14 cellular contexts compared by ENCODE assay signal in genomic region chr11:9789919-9790318, GRCh38.
DNase-seq lines count a peak whose midpoint lies in the region; ATAC-seq and TF ChIP-seq lines count a peak whose summit lies in the region.
"Had no signal": no experiment of that assay in that cellular context is flagged by ENCODE, and none has a peak within 500 bp of the region (broad histone marks: within the 10 kb centered on the region; RNA-seq: fewer than 3 reads in every experiment).

No MANE protein-coding gene starts in this region.

- H3K27ac ChIP-seq in BLaER1 treated with 17β-estradiol and CSF1 and Interleukin-3, amounts not matched to agents 10 nM and 100 nM: no peak overlapping the region
- no peak overlapping the region for H3K27ac ChIP-seq in trophoblast cell (ENCODE audit: low read depth, low read length)
- H3K27ac ChIP-seq in neural progenitor cell: no peak overlapping the region
- H3K27ac ChIP-seq: GM23248, KMS-11 had no signal

- H3K27me3 Mint-ChIP-seq in activated B cell treated with CpG ODN at 0.5 μM for 24 hours: no peaks in the 10 kb centered on the region
- peaks cover 2% of the 10 kb centered on the region for H3K27me3 Mint-ChIP-seq in neural progenitor cell (ENCODE audit: insufficient read depth, low read depth)
- H3K27me3 Mint-ChIP-seq: CD8-positive, alpha-beta memory T cell; IgD-negative memory B cell had no signal

- H3K23ac ChIP-seq in trophoblast cell (ENCODE audit: low read length): no peak overlapping the region

- no peak overlapping the region for H2AK5ac ChIP-seq in trophoblast cell (ENCODE audit: low read length)

- H3K27me3 ChIP-seq in BLaER1 treated with 17β-estradiol and CSF1 and Interleukin-3, amounts not matched to agents 10 nM and 100 nM: peaks cover 0 to 57% (median 0%) of the 10 kb centered on the region in 11 experiments; a peak in 8 of 22 replicates
- H3K27me3 ChIP-seq in trophoblast cell (ENCODE audit: insufficient read depth, low read length): no peaks in the 10 kb centered on the region
- H3K27me3 ChIP-seq in neural progenitor cell: no peaks in the 10 kb centered on the region
- H3K27me3 ChIP-seq: BE2C had no signal

- no peaks in the 10 kb centered on the region for H3K9me3 Mint-ChIP-seq in activated B cell treated with CpG ODN at 0.5 μM for 24 hours
- no peaks in the 10 kb centered on the region for H3K9me3 Mint-ChIP-seq in neural progenitor cell
- H3K9me3 Mint-ChIP-seq: CD8-positive, alpha-beta memory T cell; H9; IgD-negative memory B cell had no signal

- H3K4ac ChIP-seq in trophoblast cell (ENCODE audit: low read depth, low read length): no peak overlapping the region

- no peak overlapping the region for H2BK120ac ChIP-seq in trophoblast cell (ENCODE audit: insufficient read depth, low read length, poor library complexity)

- H3K36me3 ChIP-seq in BLaER1 treated with 17β-estradiol and CSF1 and Interleukin-3, amounts not matched to agents 10 nM and 100 nM: peaks cover 0 to 91% (median 0%) of the 10 kb centered on the region in 11 experiments; a peak in 5 of 22 replicates
- H3K36me3 ChIP-seq in trophoblast cell (ENCODE audit: control insufficient read depth in 1 of 2, insufficient read depth in 2 of 2, low read length in 2 of 2): peaks cover 0 to 7% of the 10 kb centered on the region in 2 experiments
- no peaks in the 10 kb centered on the region for H3K36me3 ChIP-seq in neural progenitor cell
- H3K36me3 ChIP-seq: BE2C had no signal

- WGBS in trophoblast cell (ENCODE audit: extremely low coverage, insufficient coverage, insufficient read length): no CpG with 5 or more reads among the region's 3 CpGs

- H2BK12ac ChIP-seq in trophoblast cell (ENCODE audit: low read length): peak overlapping the region; percentile 15

- peak overlapping the region in 8 of 11 experiments; percentile 17 to 75 (median 66); a peak in 12 of 22 replicates for H3K4me2 ChIP-seq in BLaER1 treated with 17β-estradiol and CSF1 and Interleukin-3, amounts not matched to agents 10 nM and 100 nM
- H3K4me2 ChIP-seq in trophoblast cell (ENCODE audit: low read length) (no peak overlapping the region), neural progenitor cell (no peak overlapping the region)
- H3K4me2 ChIP-seq: KMS-11 had no signal

- H3K4me3 Mint-ChIP-seq in activated B cell treated with CpG ODN at 0.5 μM for 24 hours (no peak overlapping the region), neural progenitor cell (no peak overlapping the region)
- H3K4me3 Mint-ChIP-seq: CD8-positive, alpha-beta memory T cell; H9 had no signal

- no peak overlapping the region for H3K9ac ChIP-seq in BLaER1 treated with 17β-estradiol and CSF1 and Interleukin-3, amounts not matched to agents 10 nM and 100 nM
- H3K9ac ChIP-seq in trophoblast cell (ENCODE audit: low read length): no peak overlapping the region
- H3K9ac ChIP-seq in neural progenitor cell: no peak overlapping the region
- H3K9ac ChIP-seq: GM23248, KMS-11 had no signal

- H4K8ac ChIP-seq in trophoblast cell (ENCODE audit: low read depth, low read length): no peak overlapping the region

- no peak overlapping the region for H3K18ac ChIP-seq in trophoblast cell (ENCODE audit: low read length)

- H3K36me3 Mint-ChIP-seq in activated B cell treated with CpG ODN at 0.5 μM for 24 hours (ENCODE audit: low read depth) (peaks cover 17% of the 10 kb centered on the region), neural progenitor cell (peaks cover 25% of the 10 kb centered on the region)

- peaks cover 0 to 43% (median 8%) of the 10 kb centered on the region in 11 experiments; a peak in 10 of 22 replicates for H4K20me1 ChIP-seq in BLaER1 treated with 17β-estradiol and CSF1 and Interleukin-3, amounts not matched to agents 10 nM and 100 nM
- no peaks in the 10 kb centered on the region for H4K20me1 ChIP-seq in neural progenitor cell (ENCODE audit: low read depth)

- TF ChIP-seq CTCF in activated B cell treated with CpG ODN at 0.5 μM for 24 hours (IDR thresholded peaks at IDR 0.05): no peak
- TF ChIP-seq CTCF in GM13976 (IDR thresholded peaks at IDR 0.05; ENCODE audit: borderline replicate concordance, control extremely low read depth, extremely low read depth, insufficient read depth, missing control alignments): no peak
- no peak for TF ChIP-seq CTCF in neural progenitor cell (IDR thresholded peaks at IDR 0.05)

- DNase-seq in HUDEP-2 (lab: John Stamatoyannopoulos, UW; ENCODE audit: unreplicated experiment in 76 of 76): peak in 73 of 76 experiments; percentile 7 to 86 (median 63)
- no peak for DNase-seq in activated B cell treated with CpG ODN at 0.5 μM for 24 hours
- DNase-seq in trophoblast cell: no peak
- no peak for DNase-seq in GM13976 (ENCODE audit: low spot score)
- DNase-seq in neural progenitor cell (ENCODE audit: low spot score): no peak
- DNase-seq: BE2C; CD8-positive, alpha-beta memory T cell; DMS53; GM23248; H9 had no signal

- H4K12ac ChIP-seq in trophoblast cell (ENCODE audit: low read depth, low read length): no peak overlapping the region

- no peak overlapping the region for H4K91ac ChIP-seq in trophoblast cell (ENCODE audit: low read depth, low read length)

- no peaks in the 10 kb centered on the region for H3F3A ChIP-seq in neural progenitor cell (ENCODE audit: low read depth)

- no peak for ATAC-seq in activated B cell treated with CpG ODN at 0.5 μM for 24 hours (ENCODE audit: low read depth)
- ATAC-seq in HG02759 (IDR thresholded peaks at IDR 0.05; ENCODE audit: unreplicated experiment): no peak

- no peak overlapping the region for H3K4me3 ChIP-seq in BLaER1 treated with 17β-estradiol and CSF1 and Interleukin-3, amounts not matched to agents 10 nM and 100 nM
- H3K4me3 ChIP-seq in trophoblast cell (ENCODE audit: low read depth, low read length) (no peak overlapping the region), neural progenitor cell (no peak overlapping the region)
- H3K4me3 ChIP-seq: GM23248 had no signal

- H3K4me1 ChIP-seq in BLaER1 treated with 17β-estradiol and CSF1 and Interleukin-3, amounts not matched to agents 10 nM and 100 nM: peaks cover 21 to 29% (median 27%) of the 10 kb centered on the region in 10 experiments
- H3K4me1 ChIP-seq in trophoblast cell (ENCODE audit: control insufficient read depth in 1 of 2, insufficient read depth in 2 of 2, low read length in 2 of 2): peaks cover 11 to 19% of the 10 kb centered on the region in 2 experiments
- no peaks in the 10 kb centered on the region for H3K4me1 ChIP-seq in neural progenitor cell
- H3K4me1 ChIP-seq: BE2C had no signal

- H3K4me1 Mint-ChIP-seq in activated B cell treated with CpG ODN at 0.5 μM for 24 hours (peaks cover 20% of the 10 kb centered on the region), neural progenitor cell (no peaks in the 10 kb centered on the region)
- H3K4me1 Mint-ChIP-seq: CD8-positive, alpha-beta memory T cell had no signal

- H2AFZ ChIP-seq in trophoblast cell (ENCODE audit: insufficient read depth, low read length, poor library complexity) (no peak overlapping the region), neural progenitor cell (replicated peaks) (no peak overlapping the region)
- H2AFZ ChIP-seq: GM23248 had no signal

- H3K79me2 ChIP-seq in trophoblast cell (ENCODE audit: control insufficient read depth, insufficient read depth, low read length, poor library complexity) (peaks cover 2% of the 10 kb centered on the region), neural progenitor cell (ENCODE audit: low read depth) (no peaks in the 10 kb centered on the region)

- H3K9me3 ChIP-seq in BLaER1 treated with 17β-estradiol and CSF1 and Interleukin-3, amounts not matched to agents 10 nM and 100 nM (replicated peaks in 1 of 11): peaks cover 0 to 10% (median 0%) of the 10 kb centered on the region in 11 experiments; a peak in 1 of 22 replicates
- H3K9me3 ChIP-seq in trophoblast cell (ENCODE audit: insufficient read depth, low read depth, low read length) (peaks cover 2% of the 10 kb centered on the region), neural progenitor cell (ENCODE audit: low read depth) (no peaks in the 10 kb centered on the region)
- H3K9me3 ChIP-seq: BE2C had no signal

- no peak overlapping the region for H2BK5ac ChIP-seq in trophoblast cell (ENCODE audit: low read depth, low read length, poor library complexity)

- POLR2A ChIA-PET in activated B cell treated with CpG ODN at 0.5 μM for 24 hours (lab: Charles Lee): no interaction called here

- intact Hi-C loops in activated B cell treated with CpG ODN at 0.5 μM for 24 hours (cut with micrococcal nuclease): no loop called here

- H3K27ac Mint-ChIP-seq in activated B cell treated with CpG ODN at 0.5 μM for 24 hours (peak overlapping the region; percentile 50), neural progenitor cell (no peak overlapping the region)
- H3K27ac Mint-ChIP-seq: CD8-positive, alpha-beta memory T cell had no signal

- CTCF ChIA-PET in activated B cell treated with CpG ODN at 0.5 μM for 24 hours (lab: Charles Lee): no interaction called here

- H3K14ac ChIP-seq in trophoblast cell (ENCODE audit: low read length): no peak overlapping the region

- H3K79me1 ChIP-seq in trophoblast cell (ENCODE audit: low read length): peaks cover 3% of the 10 kb centered on the region

- in situ Hi-C loops in GM13976 (cut with MboI; ENCODE audit: low sequenced_read_pairs, unreplicated experiment): no loop called here

Comparison
In these comparisons a context has a peak if more than half of its experiments do, and no peak if none do; other contexts are left out.
1. H3K4me2 ChIP-seq: peak in BLaER1 treated with 17β-estradiol and CSF1 and Interleukin-3, amounts not matched to agents 10 nM and 100 nM (8 of 11); none in trophoblast cell (single experiment) and neural progenitor cell (single experiment).
2. DNase-seq: peak in HUDEP-2 (73 of 76); none in activated B cell treated with CpG ODN at 0.5 μM for 24 hours (single experiment), trophoblast cell (0 of 2), GM13976 (single experiment) and neural progenitor cell (single experiment).